ENCODE assay signal across 1 cellular context in genomic region chr2:36478999-36479398, GRCh38.
TF ChIP-seq lines count a peak whose summit lies in the region.

No MANE protein-coding gene starts in this region.

TF ChIP-seq in GM23338, 12 proteins besides CTCF, POLR2A, EP300 and RAD21 (continued from another document):
- TF ChIP-seq, protein P1, sequence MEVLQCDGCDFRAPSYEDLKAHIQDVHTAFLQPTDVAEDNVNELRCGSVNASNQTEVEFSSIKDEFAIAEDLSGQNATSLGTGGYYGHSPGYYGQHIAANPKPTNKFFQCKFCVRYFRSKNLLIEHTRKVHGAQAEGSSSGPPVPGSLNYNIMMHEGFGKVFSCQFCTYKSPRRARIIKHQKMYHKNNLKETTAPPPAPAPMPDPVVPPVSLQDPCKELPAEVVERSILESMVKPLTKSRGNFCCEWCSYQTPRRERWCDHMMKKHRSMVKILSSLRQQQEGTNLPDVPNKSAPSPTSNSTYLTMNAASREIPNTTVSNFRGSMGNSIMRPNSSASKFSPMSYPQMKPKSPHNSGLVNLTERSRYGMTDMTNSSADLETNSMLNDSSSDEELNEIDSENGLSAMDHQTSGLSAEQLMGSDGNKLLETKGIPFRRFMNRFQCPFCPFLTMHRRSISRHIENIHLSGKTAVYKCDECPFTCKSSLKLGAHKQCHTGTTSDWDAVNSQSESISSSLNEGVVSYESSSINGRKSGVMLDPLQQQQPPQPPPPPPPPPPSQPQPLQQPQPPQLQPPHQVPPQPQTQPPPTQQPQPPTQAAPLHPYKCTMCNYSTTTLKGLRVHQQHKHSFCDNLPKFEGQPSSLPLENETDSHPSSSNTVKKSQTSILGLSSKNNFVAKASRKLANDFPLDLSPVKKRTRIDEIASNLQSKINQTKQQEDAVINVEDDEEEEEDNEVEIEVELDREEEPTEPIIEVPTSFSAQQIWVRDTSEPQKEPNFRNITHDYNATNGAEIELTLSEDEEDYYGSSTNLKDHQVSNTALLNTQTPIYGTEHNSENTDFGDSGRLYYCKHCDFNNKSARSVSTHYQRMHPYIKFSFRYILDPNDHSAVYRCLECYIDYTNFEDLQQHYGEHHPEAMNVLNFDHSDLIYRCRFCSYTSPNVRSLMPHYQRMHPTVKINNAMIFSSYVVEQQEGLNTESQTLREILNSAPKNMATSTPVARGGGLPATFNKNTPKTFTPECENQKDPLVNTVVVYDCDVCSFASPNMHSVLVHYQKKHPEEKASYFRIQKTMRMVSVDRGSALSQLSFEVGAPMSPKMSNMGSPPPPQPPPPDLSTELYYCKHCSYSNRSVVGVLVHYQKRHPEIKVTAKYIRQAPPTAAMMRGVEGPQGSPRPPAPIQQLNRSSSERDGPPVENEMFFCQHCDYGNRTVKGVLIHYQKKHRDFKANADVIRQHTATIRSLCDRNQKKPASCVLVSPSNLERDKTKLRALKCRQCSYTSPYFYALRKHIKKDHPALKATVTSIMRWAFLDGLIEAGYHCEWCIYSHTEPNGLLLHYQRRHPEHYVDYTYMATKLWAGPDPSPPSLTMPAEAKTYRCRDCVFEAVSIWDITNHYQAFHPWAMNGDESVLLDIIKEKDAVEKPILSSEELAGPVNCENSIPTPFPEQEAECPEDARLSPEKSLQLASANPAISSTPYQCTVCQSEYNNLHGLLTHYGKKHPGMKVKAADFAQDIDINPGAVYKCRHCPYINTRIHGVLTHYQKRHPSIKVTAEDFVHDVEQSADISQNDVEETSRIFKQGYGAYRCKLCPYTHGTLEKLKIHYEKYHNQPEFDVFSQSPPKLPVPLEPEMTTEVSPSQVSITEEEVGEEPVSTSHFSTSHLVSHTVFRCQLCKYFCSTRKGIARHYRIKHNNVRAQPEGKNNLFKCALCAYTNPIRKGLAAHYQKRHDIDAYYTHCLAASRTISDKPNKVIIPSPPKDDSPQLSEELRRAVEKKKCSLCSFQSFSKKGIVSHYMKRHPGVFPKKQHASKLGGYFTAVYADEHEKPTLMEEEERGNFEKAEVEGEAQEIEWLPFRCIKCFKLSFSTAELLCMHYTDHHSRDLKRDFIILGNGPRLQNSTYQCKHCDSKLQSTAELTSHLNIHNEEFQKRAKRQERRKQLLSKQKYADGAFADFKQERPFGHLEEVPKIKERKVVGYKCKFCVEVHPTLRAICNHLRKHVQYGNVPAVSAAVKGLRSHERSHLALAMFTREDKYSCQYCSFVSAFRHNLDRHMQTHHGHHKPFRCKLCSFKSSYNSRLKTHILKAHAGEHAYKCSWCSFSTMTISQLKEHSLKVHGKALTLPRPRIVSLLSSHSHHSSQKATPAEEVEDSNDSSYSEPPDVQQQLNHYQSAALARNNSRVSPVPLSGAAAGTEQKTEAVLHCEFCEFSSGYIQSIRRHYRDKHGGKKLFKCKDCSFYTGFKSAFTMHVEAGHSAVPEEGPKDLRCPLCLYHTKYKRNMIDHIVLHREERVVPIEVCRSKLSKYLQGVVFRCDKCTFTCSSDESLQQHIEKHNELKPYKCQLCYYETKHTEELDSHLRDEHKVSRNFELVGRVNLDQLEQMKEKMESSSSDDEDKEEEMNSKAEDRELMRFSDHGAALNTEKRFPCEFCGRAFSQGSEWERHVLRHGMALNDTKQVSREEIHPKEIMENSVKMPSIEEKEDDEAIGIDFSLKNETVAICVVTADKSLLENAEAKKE (CRISPR knock-in tag; IDR thresholded peaks at IDR 0.05): no peak
- no peak for TF ChIP-seq STAT1 (IDR thresholded peaks at IDR 0.05; ENCODE audit: unreplicated experiment)
- TF ChIP-seq JUNB (IDR thresholded peaks at IDR 0.05; ENCODE audit: unreplicated experiment): no peak
- no peak for TF ChIP-seq CREB1 (CRISPR knock-in tag; IDR thresholded peaks at IDR 0.05; ENCODE audit: low read depth)
- no peak for TF ChIP-seq ZNF331 (CRISPR knock-in tag; IDR thresholded peaks at IDR 0.05; ENCODE audit: low read depth)
- no peak for TF ChIP-seq POLR2AphosphoS5 (IDR thresholded peaks at IDR 0.05; ENCODE audit: low read depth)
- TF ChIP-seq, protein P2, sequence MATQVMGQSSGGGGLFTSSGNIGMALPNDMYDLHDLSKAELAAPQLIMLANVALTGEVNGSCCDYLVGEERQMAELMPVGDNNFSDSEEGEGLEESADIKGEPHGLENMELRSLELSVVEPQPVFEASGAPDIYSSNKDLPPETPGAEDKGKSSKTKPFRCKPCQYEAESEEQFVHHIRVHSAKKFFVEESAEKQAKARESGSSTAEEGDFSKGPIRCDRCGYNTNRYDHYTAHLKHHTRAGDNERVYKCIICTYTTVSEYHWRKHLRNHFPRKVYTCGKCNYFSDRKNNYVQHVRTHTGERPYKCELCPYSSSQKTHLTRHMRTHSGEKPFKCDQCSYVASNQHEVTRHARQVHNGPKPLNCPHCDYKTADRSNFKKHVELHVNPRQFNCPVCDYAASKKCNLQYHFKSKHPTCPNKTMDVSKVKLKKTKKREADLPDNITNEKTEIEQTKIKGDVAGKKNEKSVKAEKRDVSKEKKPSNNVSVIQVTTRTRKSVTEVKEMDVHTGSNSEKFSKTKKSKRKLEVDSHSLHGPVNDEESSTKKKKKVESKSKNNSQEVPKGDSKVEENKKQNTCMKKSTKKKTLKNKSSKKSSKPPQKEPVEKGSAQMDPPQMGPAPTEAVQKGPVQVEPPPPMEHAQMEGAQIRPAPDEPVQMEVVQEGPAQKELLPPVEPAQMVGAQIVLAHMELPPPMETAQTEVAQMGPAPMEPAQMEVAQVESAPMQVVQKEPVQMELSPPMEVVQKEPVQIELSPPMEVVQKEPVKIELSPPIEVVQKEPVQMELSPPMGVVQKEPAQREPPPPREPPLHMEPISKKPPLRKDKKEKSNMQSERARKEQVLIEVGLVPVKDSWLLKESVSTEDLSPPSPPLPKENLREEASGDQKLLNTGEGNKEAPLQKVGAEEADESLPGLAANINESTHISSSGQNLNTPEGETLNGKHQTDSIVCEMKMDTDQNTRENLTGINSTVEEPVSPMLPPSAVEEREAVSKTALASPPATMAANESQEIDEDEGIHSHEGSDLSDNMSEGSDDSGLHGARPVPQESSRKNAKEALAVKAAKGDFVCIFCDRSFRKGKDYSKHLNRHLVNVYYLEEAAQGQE (IDR thresholded peaks at IDR 0.05; ENCODE audit: unreplicated experiment): no peak
